In the genomic region with DNA sequence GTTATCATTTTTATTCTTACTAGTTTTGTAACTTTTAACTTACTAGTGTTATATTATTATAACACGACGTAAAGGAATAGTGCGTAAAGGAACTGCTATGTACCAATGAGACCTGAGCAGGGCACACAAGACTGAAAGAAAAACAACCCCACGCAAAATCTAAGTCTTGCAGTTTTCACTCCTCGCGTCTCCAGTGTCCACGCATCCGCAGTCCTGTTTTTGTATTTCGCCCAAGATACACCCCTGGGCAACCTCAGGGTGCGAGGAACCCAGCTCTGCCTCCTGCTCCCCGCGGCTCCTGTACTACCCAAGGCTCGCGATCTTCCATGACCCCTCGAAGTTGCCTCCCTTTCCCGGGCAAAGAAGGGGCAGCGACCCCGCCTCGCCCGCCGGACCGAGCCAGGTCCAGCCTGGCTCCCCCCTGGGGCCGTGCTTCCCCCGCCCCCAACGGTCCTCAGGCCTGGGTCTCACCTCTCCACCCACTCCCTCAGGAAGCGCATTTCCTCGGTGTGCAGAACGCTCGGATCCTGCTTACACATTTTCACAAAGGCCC, we compare ENCODE assay signal across 8 cellular contexts. TPM values are rescaled to one million over a fixed set of nuclear protein-coding genes. Genes with fewer than 3 reads are reported as not detected.
DNase-seq lines count a peak whose midpoint lies in the region; ATAC-seq and TF ChIP-seq lines count a peak whose summit lies in the region.

No MANE protein-coding gene starts in this region.

- H3K27me3 Mint-ChIP-seq in activated CD4-positive, alpha-beta T cell treated with anti-CD3 and anti-CD28 coated beads, Interleukin-2, amount 10 ng/mL, durations not matched to agents 7 days and 5 days: no peaks in the 10 kb centered on the region
- no peaks in the 10 kb centered on the region for H3K27me3 Mint-ChIP-seq in natural killer cell (ENCODE audit: low read depth in 2 of 2)

- POLR2A ChIA-PET in activated CD4-positive, alpha-beta T cell treated with anti-CD3 and anti-CD28 coated beads, Interleukin-2, amount 10 ng/mL, durations not matched to agents 7 days and 5 days (lab: Charles Lee): interaction anchor here (0.6 to 1.1 kb wide), 3 partner anchors 20 to 237 kb away, joined by 3 to 7 read pairs (median 3); no protein-coding TSS in a partner anchor

- H3K4me3 ChIP-seq in fibroblast of pulmonary artery (replicated peaks; ENCODE audit: low read depth, low read length): peak overlapping the region; percentile 98

- peaks cover 56% of the 10 kb centered on the region for H3K4me1 Mint-ChIP-seq in activated CD4-positive, alpha-beta T cell treated with anti-CD3 and anti-CD28 coated beads, Interleukin-2, amount 10 ng/mL, durations not matched to agents 7 days and 5 days
- H3K4me1 Mint-ChIP-seq in natural killer cell: peaks cover 29 to 31% of the 10 kb centered on the region in 2 donors

- peak overlapping the region; percentile 100 for H3K27ac Mint-ChIP-seq in activated CD4-positive, alpha-beta T cell treated with anti-CD3 and anti-CD28 coated beads, Interleukin-2, amount 10 ng/mL, durations not matched to agents 7 days and 5 days
- peak overlapping the region; percentile 99 to 100 for H3K27ac Mint-ChIP-seq in natural killer cell

- no peaks in the 10 kb centered on the region for H3K9me3 Mint-ChIP-seq in activated CD4-positive, alpha-beta T cell treated with anti-CD3 and anti-CD28 coated beads, Interleukin-2, amount 10 ng/mL, durations not matched to agents 7 days and 5 days
- H3K9me3 Mint-ChIP-seq in natural killer cell: no peaks in the 10 kb centered on the region

- CTCF ChIA-PET in activated CD4-positive, alpha-beta T cell treated with anti-CD3 and anti-CD28 coated beads, Interleukin-2, amount 10 ng/mL, durations not matched to agents 7 days and 5 days (lab: Charles Lee): interaction anchor here (0.7 to 4.7 kb wide), 5 partner anchors 12 to 172 kb away, joined by 3 to 21 read pairs (median 4); partner anchors contain the start of gene SLC25A17

- DNase-seq in activated CD4-positive, CD25-positive, alpha-beta regulatory T cell treated with anti-CD3 and anti-CD28 coated beads, Interleukin-2, amount 50 U/mL, for 72 hours: no peak
- DNase-seq in LHCN-M2 (ENCODE audit: low read depth) (peak; percentile 50), fibroblast of pulmonary artery (ENCODE audit: low read depth) (peak; percentile 31), natural killer cell (no peak)
- peak; percentile 41 for DNase-seq in activated CD4-positive, alpha-beta T cell treated with anti-CD3 and anti-CD28 coated beads, Interleukin-2, amount 10 ng/mL, durations not matched to agents 7 days and 5 days

- peaks cover 12% of the 10 kb centered on the region for H3K36me3 Mint-ChIP-seq in activated CD4-positive, alpha-beta T cell treated with anti-CD3 and anti-CD28 coated beads, Interleukin-2, amount 10 ng/mL, durations not matched to agents 7 days and 5 days (ENCODE audit: low read depth)
- no peaks in the 10 kb centered on the region for H3K36me3 Mint-ChIP-seq in natural killer cell

- intact Hi-C loops in natural killer cell (cut with micrococcal nuclease): loop anchor here (1.0 to 5.0 kb wide), 3 partner anchors 37 to 236 kb away; partner anchors contain the start of genes EP300, RBX1 and SLC25A17

- peak overlapping the region; percentile 98 for H3K4me3 Mint-ChIP-seq in activated CD4-positive, alpha-beta T cell treated with anti-CD3 and anti-CD28 coated beads, Interleukin-2, amount 10 ng/mL, durations not matched to agents 7 days and 5 days
- peak overlapping the region; percentile 98 for H3K4me3 Mint-ChIP-seq in natural killer cell

- no peak for TF ChIP-seq CTCF in fibroblast of pulmonary artery (IDR thresholded peaks at IDR 0.05; ENCODE audit: low read length, missing control alignments)
- TF ChIP-seq CTCF in natural killer cell (IDR thresholded peaks at IDR 0.05): no peak

- peak; percentile 4 to 8 for ATAC-seq in activated CD4-positive, CD25-positive, alpha-beta regulatory T cell treated with anti-CD3 and anti-CD28 coated beads, Interleukin-2, amount 50 U/mL, for 24 hours
- ATAC-seq in GM21737 (IDR thresholded peaks at IDR 0.05; ENCODE audit: unreplicated experiment) (peak; percentile 22), natural killer cell (peak; percentile 5 to 24 (median 18)), HG03469 (IDR thresholded peaks at IDR 0.05; ENCODE audit: unreplicated experiment) (no peak)

RNA-seq across cellular contexts. Expression of gene ST13, which starts 0.4 kb away (rescaled TPM):
- 187 and 203 TPM in 2 replicates for total RNA-seq in LHCN-M2 (2014; rRNA removed)
- polyA plus RNA-seq in LHCN-M2 (2012): 247 TPM
- 100 to 1,000 TPM; 147 to 180 TPM for total RNA-seq in activated CD4-positive, alpha-beta T cell treated with anti-CD3 and anti-CD28 coated beads, Interleukin-2, amount 10 ng/mL, durations not matched to agents 7 days and 5 days
- total RNA-seq in natural killer cell: 10 to 100 TPM; 72.2 to 81.9 (median 77.5) TPM

RNA-seq across cellular contexts. Expression of gene XPNPEP3, which starts 0.9 kb away (rescaled TPM):
- 9.4 and 10.7 TPM in 2 replicates for total RNA-seq in LHCN-M2 (2014; rRNA removed)
- 7.0 TPM for polyA plus RNA-seq in LHCN-M2 (2012)
- 10 to 100 TPM; 11.9 to 17.8 TPM for total RNA-seq in activated CD4-positive, alpha-beta T cell treated with anti-CD3 and anti-CD28 coated beads, Interleukin-2, amount 10 ng/mL, durations not matched to agents 7 days and 5 days
- total RNA-seq in natural killer cell: 10 to 100 TPM; 14.8 to 17.8 (median 15.1) TPM

RNA-seq across cellular contexts. Expression of gene DNAJB7, which starts 5.9 kb away (rescaled TPM):
- total RNA-seq in LHCN-M2 (2014; rRNA removed) (not detected in 2 replicates), natural killer cell (not detected)
- polyA plus RNA-seq in LHCN-M2 (2012): 0.02 TPM
- total RNA-seq in activated CD4-positive, alpha-beta T cell treated with anti-CD3 and anti-CD28 coated beads, Interleukin-2, amount 10 ng/mL, durations not matched to agents 7 days and 5 days: not detected

RNA-seq across cellular contexts. Expression of gene SLC25A17, which starts 36.9 kb away (rescaled TPM):
- total RNA-seq in LHCN-M2 (2014; rRNA removed) (26.0 and 28.5 TPM in 2 replicates), natural killer cell (10 to 100 TPM in 2 of 3 donors, 1 to 10 TPM in 1; 9.2 to 13.4 (median 10.0) TPM)
- 14.4 TPM for polyA plus RNA-seq in LHCN-M2 (2012)
- total RNA-seq in activated CD4-positive, alpha-beta T cell treated with anti-CD3 and anti-CD28 coated beads, Interleukin-2, amount 10 ng/mL, durations not matched to agents 7 days and 5 days: 10 to 100 TPM; 17.5 to 17.6 TPM

Comparison
In these comparisons a context has a peak if more than half of its experiments do, and no peak if none do; other contexts are left out.
1. DNase-seq: peak in LHCN-M2 (single experiment), activated CD4-positive, alpha-beta T cell treated with anti-CD3 and anti-CD28 coated beads, Interleukin-2, amount 10 ng/mL, durations not matched to agents 7 days and 5 days (single experiment) and fibroblast of pulmonary artery (single experiment); none in activated CD4-positive, CD25-positive, alpha-beta regulatory T cell treated with anti-CD3 and anti-CD28 coated beads, Interleukin-2, amount 50 U/mL, for 72 hours (single experiment) and natural killer cell (single experiment).